Comparison of ENCODE assay signal across 19 cellular contexts in the genomic region with DNA sequence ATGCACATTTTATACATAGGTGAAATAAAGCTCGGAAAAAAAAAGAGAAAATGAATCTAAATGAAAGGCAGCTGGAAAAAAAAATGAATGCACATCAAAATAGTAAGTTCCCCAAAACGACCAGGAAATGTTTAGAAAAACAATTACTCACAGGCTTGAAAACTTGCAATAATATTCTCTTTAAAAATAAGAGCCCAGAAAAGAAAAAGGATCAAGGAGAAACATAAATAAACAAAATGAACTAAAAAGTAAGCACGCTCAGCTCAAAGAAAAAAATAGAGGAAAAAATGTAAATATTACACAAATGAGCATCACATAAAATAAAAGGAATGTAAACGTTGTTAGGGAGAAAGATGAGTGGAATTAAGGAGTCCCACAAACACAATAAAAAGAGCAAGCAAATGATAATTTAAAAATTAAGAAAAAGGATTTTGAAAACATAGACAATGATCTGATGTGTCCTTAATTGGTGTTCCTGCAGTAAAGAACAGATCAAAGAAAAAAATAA. TPM values are rescaled to one million over a fixed set of nuclear protein-coding genes. Genes with fewer than 3 reads are reported as not detected.
DNase-seq lines count a peak whose midpoint lies in the region; FAIRE-seq and TF ChIP-seq lines count a peak whose summit lies in the region.
"Had no signal": no experiment of that assay in that cellular context is flagged by ENCODE, and none has a peak within 500 bp of the region (broad histone marks: within the 10 kb centered on the region; RNA-seq: fewer than 3 reads in every experiment).

No MANE protein-coding gene starts in this region.

- H3K4me1 Mint-ChIP-seq in mesothelial cell of epicardium = peaks cover 17% of the 10 kb centered on the region
- H3K4me1 Mint-ChIP-seq: CD4-positive, CD25-positive, alpha-beta regulatory T cell; GM23338 had no signal

- DNase-seq in D721Med (ENCODE audit: insufficient read length, low spot score) = no peak
- peak; percentile 47 for DNase-seq in adipocyte (ENCODE audit: low read depth)
- DNase-seq in fibroblast of peridontal ligament (ENCODE audit: extremely low read depth) = peak; percentile 26
- DNase-seq in mesothelial cell of epicardium (ENCODE audit: low spot score in 2 of 2, unreplicated experiment in 2 of 2) = no peak
- DNase-seq in SKM-1 (lab: John Stamatoyannopoulos, UW; ENCODE audit: unreplicated experiment) = no peak
- DNase-seq in activated CD4-positive, alpha-beta T cell treated with anti-CD3 and anti-CD28 coated beads, Interleukin-2, amount 50 U/mL, for 4 hours = no peak
- DNase-seq in NCI-H446 (lab: John Stamatoyannopoulos, UW) = no peak
- no peak for DNase-seq in COR-L47 (lab: John Stamatoyannopoulos, UW)
- DNase-seq: 8988T; ACHN; Calu3; CD4-positive, CD25-positive, alpha-beta regulatory T cell; DMS79; H7 had no signal

- TF ChIP-seq CTCF in D721Med (IDR thresholded peaks at IDR 0.05; ENCODE audit: insufficient read depth, missing control alignments) (no peak), mesothelial cell of epicardium (IDR thresholded peaks at IDR 0.05; ENCODE audit: unreplicated experiment) (no peak)

- H3K4me1 ChIP-seq in adipocyte (ENCODE audit: control insufficient read depth, insufficient read depth, low read length) = no peaks in the 10 kb centered on the region
- H3K4me1 ChIP-seq: BLaER1 treated with 17β-estradiol and CSF1 and Interleukin-3, amounts not matched to agents 10 nM and 100 nM had no signal

- H3K9ac ChIP-seq in adipocyte (ENCODE audit: low read length) = no peak overlapping the region
- H3K9ac ChIP-seq: BLaER1 treated with 17β-estradiol and CSF1 and Interleukin-3, amounts not matched to agents 10 nM and 100 nM had no signal

- no peaks in the 10 kb centered on the region for H3K36me3 ChIP-seq in adipocyte (ENCODE audit: control insufficient read depth, insufficient read depth, low read length, severe bottlenecking)
- H3K36me3 ChIP-seq: BLaER1 treated with 17β-estradiol and CSF1 and Interleukin-3, amounts not matched to agents 10 nM and 100 nM had no signal

- FAIRE-seq in D721Med (lab: Jason Lieb, UNC) = peak; percentile 29
- FAIRE-seq: GM12878, GM18507 had no signal

- H3K4me3 ChIP-seq in adipocyte (ENCODE audit: low read length) = no peak overlapping the region
- H3K4me3 ChIP-seq: BLaER1 treated with 17β-estradiol and CSF1 and Interleukin-3, amounts not matched to agents 10 nM and 100 nM; GM12878; GM23338 had no signal

- no peaks in the 10 kb centered on the region for H3K27me3 Mint-ChIP-seq in mesothelial cell of epicardium (ENCODE audit: low read depth)
- H3K27me3 Mint-ChIP-seq: CD4-positive, CD25-positive, alpha-beta regulatory T cell had no signal

- no peak overlapping the region for H3K4me3 Mint-ChIP-seq in mesothelial cell of epicardium
- H3K4me3 Mint-ChIP-seq: CD4-positive, CD25-positive, alpha-beta regulatory T cell; GM23338 had no signal

- H3K27me3 ChIP-seq in adipocyte (replicated peaks; ENCODE audit: control insufficient read depth, insufficient read depth, low read length) = no peaks in the 10 kb centered on the region
- H3K27me3 ChIP-seq: BLaER1 treated with 17β-estradiol and CSF1 and Interleukin-3, amounts not matched to agents 10 nM and 100 nM had no signal

- H3K27ac Mint-ChIP-seq in mesothelial cell of epicardium = peak overlapping the region; percentile 1
- H3K27ac Mint-ChIP-seq: CD4-positive, CD25-positive, alpha-beta regulatory T cell; GM23338 had no signal

- H3K9me3 Mint-ChIP-seq in mesothelial cell of epicardium = no peaks in the 10 kb centered on the region
- H3K9me3 Mint-ChIP-seq: GM23338 had no signal

- H3K9me3 ChIP-seq in adipocyte (ENCODE audit: control insufficient read depth, low read length) = no peaks in the 10 kb centered on the region
- H3K9me3 ChIP-seq: BLaER1 treated with 17β-estradiol and CSF1 and Interleukin-3, amounts not matched to agents 10 nM and 100 nM had no signal

- H3K36me3 Mint-ChIP-seq in mesothelial cell of epicardium = peaks cover 6% of the 10 kb centered on the region
- H3K36me3 Mint-ChIP-seq: CD4-positive, CD25-positive, alpha-beta regulatory T cell had no signal

RNA-seq across cellular contexts. Expression of a gene that starts 54.2 kb away (rescaled TPM):
- total RNA-seq in mesothelial cell of epicardium = 26.3 to 30.0 TPM (median 28.4 TPM) in 3 replicates
- total RNA-seq: Calu3; CD4-positive, CD25-positive, alpha-beta regulatory T cell; G401; GM12878 had no signal

Comparison
In these comparisons a context has a peak if more than half of its experiments do, and no peak if none do; other contexts are left out.
1. DNase-seq: peak in adipocyte (single experiment) and fibroblast of peridontal ligament (single experiment); none in D721Med (single experiment), mesothelial cell of epicardium (0 of 2), SKM-1 (single experiment), activated CD4-positive, alpha-beta T cell treated with anti-CD3 and anti-CD28 coated beads, Interleukin-2, amount 50 U/mL, for 4 hours (0 of 2), NCI-H446 (0 of 2) and COR-L47 (single experiment).